17 cellular contexts compared by ENCODE assay signal in genomic region chr9:130931508-130932150, GRCh38. TPM values are rescaled to one million over a fixed set of nuclear protein-coding genes. Genes with fewer than 3 reads are reported as not detected.
DNase-seq lines count a peak whose midpoint lies in the region; ATAC-seq, FAIRE-seq and TF ChIP-seq lines count a peak whose summit lies in the region.
"Had no signal": no experiment of that assay in that cellular context is flagged by ENCODE, and none has a peak within 500 bp of the region (broad histone marks: within the 10 kb centered on the region; RNA-seq: fewer than 3 reads in every experiment).

No MANE protein-coding gene starts in this region.

- no peak for TF ChIP-seq RAD21 in K562 (CRISPR knock-in tag; conservative IDR thresholded peaks at IDR 0.05 in 1 of 2, IDR thresholded peaks at IDR 0.05 in 1 of 2)

- H3K4me1 ChIP-seq in K562 (replicated peaks in 1 of 2; ENCODE audit: control insufficient read depth in 2 of 2, insufficient read depth in 2 of 2, low read length in 2 of 2): peaks cover 0 to 36% of the 10 kb centered on the region in 2 experiments; a peak in 2 of 5 replicates

- intact Hi-C loops in K562 (cut with micrococcal nuclease): no loop called here

- H3K9ac ChIP-seq in K562 (ENCODE audit: insufficient read depth in 1 of 2, low read depth in 2 of 2, low read length in 2 of 2): peak overlapping the region in 1 of 2 experiments; percentile 21; a peak in 1 of 4 replicates

- TF ChIP-seq CTCF in GM06990 (IDR thresholded peaks at IDR 0.05; ENCODE audit: insufficient read depth, low read length, poor library complexity, severe bottlenecking) (no peak), K562 (IDR thresholded peaks at IDR 0.05 in 2 of 3, conservative IDR thresholded peaks at IDR 0.05 in 1 of 3; ENCODE audit: insufficient read depth in 2 of 3, low read depth in 1 of 3, low read length in 3 of 3) (no peak)

- POLR2A ChIA-PET in K562 (lab: Yijun Ruan, JAX): interaction anchor here (0.6 to 26.8 kb wide), 7 partner anchors 14 to 62 kb away, joined by 3 to 582 read pairs (median 4); no protein-coding TSS in a partner anchor

- in situ Hi-C loops in K562 (cut with MboI): no loop called here

- TF ChIP-seq EP300 in K562 (IDR thresholded peaks at IDR 0.05; ENCODE audit: low read length): no peak

- no peak overlapping the region for H2AFZ ChIP-seq in K562 (ENCODE audit: low read depth, low read length)

- FAIRE-seq in GM19239 (lab: Jason Lieb, UNC) (no peak), K562 (lab: Jason Lieb, UNC) (peak; percentile 67)

- H3K36me3 ChIP-seq in GM06990 (ENCODE audit: control insufficient read depth, insufficient read depth, low read length): no peaks in the 10 kb centered on the region
- H3K36me3 ChIP-seq in K562 (ENCODE audit: control insufficient read depth, insufficient read depth, low read length): no peaks in the 10 kb centered on the region
- H3K36me3 ChIP-seq: suprapubic skin had no signal

- DNase-seq in GM06990 (ENCODE audit: extremely low read depth, insufficient read length) (peak; percentile 74), GM19239 (ENCODE audit: insufficient read length, low spot score) (peak; percentile 71), K562 (ENCODE audit: extremely low read depth in 1 of 4, low spot score in 3 of 4) (peak in 3 of 4 experiments; percentile 66 to 70 (median 67)), NCI-H2107 treated with DMSO at 0.1 percent for 48 hours (lab: John Stamatoyannopoulos, UW; ENCODE audit: unreplicated experiment) (no peak)
- no peak for DNase-seq in activated CD4-positive, alpha-beta T cell treated with anti-CD3 and anti-CD28 coated beads, Interleukin-2, amount 50 U/mL, for 4 hours
- no peak for DNase-seq in activated CD8-positive, alpha-beta memory T cell treated with anti-CD3 and anti-CD28 coated beads, Interleukin-2, amount 50 U/mL, for 48 hours
- DNase-seq: activated naive CD8-positive, alpha-beta T cell treated with anti-CD3 and anti-CD28 coated beads, Interleukin-2, amount 10 ng/mL, durations not matched to agents 7 days and 5 days; C1 segment of cervical spinal cord; erythroblast; mammary epithelial cell; NCI-H1436 treated with DMSO at 0.1 percent for 48 hours; NCI-H774 had no signal

- no TSS peak for BruUV-seq in K562 (replicated peaks; lab: Mats Ljungman, UMichigan)

- CTCF ChIA-PET in K562 (lab: Yijun Ruan, JAX; ENCODE audit: low intra/inter-chr PET ratio): no interaction called here

- ATAC-seq in HG03342 (IDR thresholded peaks at IDR 0.05; ENCODE audit: unreplicated experiment) (peak; percentile 44), K562 (no peak), GM21515 (IDR thresholded peaks at IDR 0.05; ENCODE audit: unreplicated experiment) (no peak)

- H3K79me2 ChIP-seq in K562 (ENCODE audit: control insufficient read depth, insufficient read depth, low read length): no peaks in the 10 kb centered on the region

- peaks cover 10% of the 10 kb centered on the region for H3K9me1 ChIP-seq in K562 (ENCODE audit: control insufficient read depth, insufficient read depth, low read length)

- H3K27me3 ChIP-seq in GM06990 (replicated peaks; ENCODE audit: control insufficient read depth, insufficient read depth, low read length) (no peaks in the 10 kb centered on the region; the same call in none of the 2 replicates), K562 (ENCODE audit: control insufficient read depth in 2 of 2, insufficient read depth in 2 of 2, low read length in 2 of 2) (peaks cover 95 to 98% of the 10 kb centered on the region in 2 experiments)

- no peaks in the 10 kb centered on the region for H3K9me3 ChIP-seq in K562 (replicated peaks; ENCODE audit: control insufficient read depth, insufficient read depth, low read depth, low read length)
- H3K9me3 ChIP-seq: suprapubic skin had no signal

- 2% methylated on average over 19 of the region's 19 CpGs for WGBS in K562 (ENCODE audit: insufficient coverage, low coverage, missing lambda C conversion rate)

- H3K4me2 ChIP-seq in K562 (ENCODE audit: insufficient read depth, low read length): no peak overlapping the region

- peaks cover 83% of the 10 kb centered on the region for H4K20me1 ChIP-seq in K562 (replicated peaks; ENCODE audit: control insufficient read depth, insufficient read depth, low read length)

- TF ChIP-seq POLR2A in K562 (conservative IDR thresholded peaks at IDR 0.05): no peak

- H3K27ac ChIP-seq in K562 (ENCODE audit: extremely low read depth, low read depth, low read length): no peak overlapping the region
- H3K27ac ChIP-seq: suprapubic skin had no signal

- H3K4me3 ChIP-seq in GM06990 (replicated peaks; ENCODE audit: low read depth, low read length): no peak overlapping the region
- H3K4me3 ChIP-seq in K562: no peak overlapping the region
- H3K4me3 ChIP-seq: suprapubic skin had no signal

TF ChIP-seq in K562, 482 proteins besides CTCF, POLR2A, EP300 and RAD21 (continues in another document):
- TF ChIP-seq ELF2 (CRISPR knock-in tag; IDR thresholded peaks at IDR 0.05) (no peak), CAMTA2 (CRISPR knock-in tag; conservative IDR thresholded peaks at IDR 0.05) (no peak), LARP7 (IDR thresholded peaks at IDR 0.05) (no peak), PBX2 (CRISPR knock-in tag; IDR thresholded peaks at IDR 0.05; ENCODE audit: low read depth) (no peak), PBX2 (tag; conservative IDR thresholded peaks at IDR 0.05; ENCODE audit: low read depth) (no peak), ZBTB1 (CRISPR knock-in tag; IDR thresholded peaks at IDR 0.05; ENCODE audit: borderline replicate concordance, low read depth) (no peak)

RNA-seq across cellular contexts. Expression of gene FIBCD1, which starts 7.4 kb away (rescaled TPM):
- total RNA-seq in K562 (2011; cell fraction: chromatin; rRNA removed; ENCODE audit: low replicate concordance): 0.21 TPM in 1 of 2 replicates, not detected in the other
- not detected in 2 replicates for total RNA-seq in K562 (2011; cell fraction: nucleolus; rRNA removed)
- total RNA-seq in K562 (2011; cell fraction: nucleoplasm; rRNA removed): not detected in 2 replicates
- total RNA-seq in K562 (2014; rRNA removed): 1.00 and 2.1 TPM in 2 replicates
- 0.95 TPM in 1 of 2 replicates, not detected in the other for total RNA-seq in K562 (2014; rRNA removed; fragmentation: Illumina TruSeq; extraction: Trizol)
- total RNA-seq in K562 (2015; rRNA removed; fragmentation: Illumina TruSeq; extraction: Trizol): not detected in 2 replicates
- total RNA-seq in K562 (2021): 0.71 and 1.5 TPM in 2 replicates
- 0.79 and 1.2 TPM in 2 replicates for polyA plus RNA-seq in K562 (2011; rRNA removed)
- polyA plus RNA-seq in K562 (2011; cell fraction: cytosol; rRNA removed): 2.1 and 3.8 TPM in 2 replicates
- 1.2 TPM in 2 replicates for polyA plus RNA-seq in K562 (2011; cell fraction: nucleus; rRNA removed)
- 0.91 and 1.3 TPM in 2 replicates for polyA plus RNA-seq in K562 (2012)
- polyA plus RNA-seq in K562 (2014; fragmentation: Illumina TruSeq; extraction: Trizol): not detected in 2 replicates
- polyA plus RNA-seq in K562 (2014; fragmentation: Nextera tagmentation; extraction: Ambion mirVana): not detected
- polyA plus RNA-seq in K562 (2014; rRNA removed): 0.53 and 2.7 TPM in 2 replicates
- polyA minus RNA-seq in K562 (2011; rRNA and poly(A)+ RNA removed): not detected in 2 replicates
- polyA minus RNA-seq in K562 (2011; cell fraction: cytosol; rRNA and poly(A)+ RNA removed): not detected in 2 replicates
- polyA minus RNA-seq in K562 (2011; cell fraction: nucleus; rRNA and poly(A)+ RNA removed): 0.67 TPM in 1 of 2 replicates, not detected in the other
- total RNA-seq: activated naive CD8-positive, alpha-beta T cell treated with anti-CD3 and anti-CD28 coated beads, Interleukin-2, amount 10 ng/mL, durations not matched to agents 7 days and 5 days; skeletal muscle tissue; suprapubic skin had no signal

RNA-seq across cellular contexts. Expression of gene QRFP, which starts 35.0 kb away (rescaled TPM):
- total RNA-seq in K562 (2011; cell fraction: chromatin; rRNA removed; ENCODE audit: low replicate concordance): not detected in 2 replicates
- total RNA-seq in K562 (2011; cell fraction: nucleolus; rRNA removed): not detected in 2 replicates
- total RNA-seq in K562 (2011; cell fraction: nucleoplasm; rRNA removed): not detected in 2 replicates
- total RNA-seq in K562 (2014; rRNA removed): not detected in 2 replicates
- total RNA-seq in K562 (2014; rRNA removed; fragmentation: Illumina TruSeq; extraction: Trizol): not detected in 2 replicates
- total RNA-seq in K562 (2015; rRNA removed; fragmentation: Illumina TruSeq; extraction: Trizol): not detected in 2 replicates
- not detected in 2 replicates for total RNA-seq in K562 (2021)
- not detected in 2 replicates for polyA plus RNA-seq in K562 (2011; rRNA removed)
- not detected in 2 replicates for polyA plus RNA-seq in K562 (2011; cell fraction: cytosol; rRNA removed)
- polyA plus RNA-seq in K562 (2011; cell fraction: nucleus; rRNA removed): not detected in 2 replicates
- polyA plus RNA-seq in K562 (2012): 0.51 and 0.70 TPM in 2 replicates
- polyA plus RNA-seq in K562 (2014; fragmentation: Illumina TruSeq; extraction: Trizol): not detected in 2 replicates
- polyA plus RNA-seq in K562 (2014; fragmentation: Nextera tagmentation; extraction: Ambion mirVana): not detected
- not detected in 2 replicates for polyA plus RNA-seq in K562 (2014; rRNA removed)
- polyA minus RNA-seq in K562 (2011; rRNA and poly(A)+ RNA removed): not detected in 2 replicates
- not detected in 2 replicates for polyA minus RNA-seq in K562 (2011; cell fraction: cytosol; rRNA and poly(A)+ RNA removed)
- not detected in 2 replicates for polyA minus RNA-seq in K562 (2011; cell fraction: nucleus; rRNA and poly(A)+ RNA removed)
- total RNA-seq: activated naive CD8-positive, alpha-beta T cell treated with anti-CD3 and anti-CD28 coated beads, Interleukin-2, amount 10 ng/mL, durations not matched to agents 7 days and 5 days; chondrocyte; mammary epithelial cell; skeletal muscle tissue; suprapubic skin had no signal
- polyA plus RNA-seq: mammary epithelial cell had no signal

Comparison
In these comparisons a context has a peak if more than half of its experiments do, and no peak if none do; other contexts are left out.
1. DNase-seq: peak in GM06990 (single experiment), GM19239 (single experiment) and K562 (3 of 4); none in activated CD4-positive, alpha-beta T cell treated with anti-CD3 and anti-CD28 coated beads, Interleukin-2, amount 50 U/mL, for 4 hours (0 of 2), activated CD8-positive, alpha-beta memory T cell treated with anti-CD3 and anti-CD28 coated beads, Interleukin-2, amount 50 U/mL, for 48 hours (single experiment) and NCI-H2107 treated with DMSO at 0.1 percent for 48 hours (single experiment).